In the genomic region with DNA sequence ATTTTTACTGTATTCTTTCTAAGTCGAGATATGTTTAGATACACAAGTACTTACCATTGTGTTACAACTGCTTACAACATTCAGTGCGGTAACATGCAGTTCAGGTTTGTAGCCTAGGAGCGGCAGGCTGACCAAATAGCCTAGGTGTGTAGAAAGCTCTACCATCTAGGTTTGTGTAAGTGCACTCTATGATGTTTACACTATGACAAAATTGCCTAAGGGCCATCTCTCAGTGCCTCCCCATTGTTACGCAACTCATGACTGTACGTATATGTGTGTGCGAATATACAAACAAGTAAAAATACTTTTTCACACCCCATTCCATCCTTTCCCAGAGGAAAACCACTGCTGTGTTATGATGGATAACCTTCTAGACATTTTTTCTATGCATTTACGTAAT, we compare ENCODE assay signal across 1 cellular context.
TF ChIP-seq lines count a peak whose summit lies in the region.

No MANE protein-coding gene starts in this region.

TF ChIP-seq in HepG2, 621 proteins besides CTCF, POLR2A, EP300 and RAD21 (continued from another document and continues in another):
- TF ChIP-seq, protein P1, sequence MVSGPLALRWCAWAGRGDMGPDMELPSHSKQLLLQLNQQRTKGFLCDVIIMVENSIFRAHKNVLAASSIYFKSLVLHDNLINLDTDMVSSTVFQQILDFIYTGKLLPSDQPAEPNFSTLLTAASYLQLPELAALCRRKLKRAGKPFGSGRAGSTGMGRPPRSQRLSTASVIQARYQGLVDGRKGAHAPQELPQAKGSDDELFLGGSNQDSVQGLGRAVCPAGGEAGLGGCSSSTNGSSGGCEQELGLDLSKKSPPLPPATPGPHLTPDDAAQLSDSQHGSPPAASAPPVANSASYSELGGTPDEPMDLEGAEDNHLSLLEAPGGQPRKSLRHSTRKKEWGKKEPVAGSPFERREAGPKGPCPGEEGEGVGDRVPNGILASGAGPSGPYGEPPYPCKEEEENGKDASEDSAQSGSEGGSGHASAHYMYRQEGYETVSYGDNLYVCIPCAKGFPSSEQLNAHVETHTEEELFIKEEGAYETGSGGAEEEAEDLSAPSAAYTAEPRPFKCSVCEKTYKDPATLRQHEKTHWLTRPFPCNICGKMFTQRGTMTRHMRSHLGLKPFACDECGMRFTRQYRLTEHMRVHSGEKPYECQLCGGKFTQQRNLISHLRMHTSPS (CRISPR knock-in tag; IDR thresholded peaks at IDR 0.05; ENCODE audit: low read depth): no peak
- TF ChIP-seq RCOR2 (CRISPR knock-in tag; IDR thresholded peaks at IDR 0.05) (no peak), ZNF773 (CRISPR knock-in tag; IDR thresholded peaks at IDR 0.05; ENCODE audit: borderline replicate concordance) (no peak), DPF2 (CRISPR knock-in tag; IDR thresholded peaks at IDR 0.05; ENCODE audit: borderline replicate concordance, low read depth) (no peak), FOXM1 (CRISPR knock-in tag; IDR thresholded peaks at IDR 0.05) (no peak), ZFY (CRISPR knock-in tag; IDR thresholded peaks at IDR 0.05) (no peak), U2AF2 (IDR thresholded peaks at IDR 0.05; ENCODE audit: low read depth, low read length) (no peak), HMG20B (CRISPR knock-in tag; conservative IDR thresholded peaks at IDR 0.05) (no peak), HDAC6 (IDR thresholded peaks at IDR 0.05; ENCODE audit: low read depth, low read length) (no peak), ZNF317 (CRISPR knock-in tag; IDR thresholded peaks at IDR 0.05) (no peak), JUNB (CRISPR knock-in tag; IDR thresholded peaks at IDR 0.05; ENCODE audit: borderline replicate concordance) (no peak), RFXANK (CRISPR knock-in tag; IDR thresholded peaks at IDR 0.05) (no peak), YEATS4 (CRISPR knock-in tag; IDR thresholded peaks at IDR 0.05; ENCODE audit: borderline replicate concordance) (no peak), PRPF4 (IDR thresholded peaks at IDR 0.05; ENCODE audit: low read depth, low read length, poor library complexity, severe bottlenecking) (no peak), ZNF790 (CRISPR knock-in tag; IDR thresholded peaks at IDR 0.05; ENCODE audit: borderline replicate concordance) (no peak), ZKSCAN5 (CRISPR knock-in tag; IDR thresholded peaks at IDR 0.05) (no peak), SMARCE1 (IDR thresholded peaks at IDR 0.05; ENCODE audit: borderline replicate concordance) (no peak), PHB2 (IDR thresholded peaks at IDR 0.05; ENCODE audit: partially characterized antibody) (no peak), SATB2 (CRISPR knock-in tag; IDR thresholded peaks at IDR 0.05) (no peak), ZNF841 (CRISPR knock-in tag; IDR thresholded peaks at IDR 0.05; ENCODE audit: borderline replicate concordance) (no peak), ZNF761 (CRISPR knock-in tag; conservative IDR thresholded peaks at IDR 0.05) (no peak), ZNF34 (CRISPR knock-in tag; IDR thresholded peaks at IDR 0.05; ENCODE audit: borderline replicate concordance) (no peak), HMGA1 (CRISPR knock-in tag; conservative IDR thresholded peaks at IDR 0.05) (no peak), AKAP8 (CRISPR knock-in tag; IDR thresholded peaks at IDR 0.05) (no peak), HNF4G (IDR thresholded peaks at IDR 0.05; ENCODE audit: borderline replicate concordance, low read depth, low read length) (no peak), HNF4G (CRISPR knock-in tag; IDR thresholded peaks at IDR 0.05; ENCODE audit: borderline replicate concordance, low read depth) (no peak), KDM2A (CRISPR knock-in tag; IDR thresholded peaks at IDR 0.05; ENCODE audit: borderline replicate concordance, low read depth) (no peak), PHF21A (CRISPR knock-in tag; IDR thresholded peaks at IDR 0.05) (peak; percentile 71), NR2F1 (CRISPR knock-in tag; IDR thresholded peaks at IDR 0.05) (no peak), RARG (CRISPR knock-in tag; IDR thresholded peaks at IDR 0.05; ENCODE audit: low read depth) (no peak), CBX5 (CRISPR knock-in tag; IDR thresholded peaks at IDR 0.05; ENCODE audit: borderline replicate concordance) (peak; percentile 37; the same call in 1 of the 2 replicates), PCBP1 (IDR thresholded peaks at IDR 0.05; ENCODE audit: borderline replicate concordance, low read depth, low read length) (no peak), MXI1 (IDR thresholded peaks at IDR 0.05; ENCODE audit: borderline replicate concordance, low read depth, low read length) (no peak), TBL1XR1 (IDR thresholded peaks at IDR 0.05; ENCODE audit: borderline replicate concordance, low read length, partially characterized antibody) (peak; percentile 52), TBX2 (CRISPR knock-in tag; IDR thresholded peaks at IDR 0.05; ENCODE audit: borderline replicate concordance) (no peak), FOXC1 (CRISPR knock-in tag; IDR thresholded peaks at IDR 0.05; ENCODE audit: borderline replicate concordance) (no peak), ZNF883 (CRISPR knock-in tag; IDR thresholded peaks at IDR 0.05; ENCODE audit: not compliant biosample characterization) (no peak), ZNF558 (CRISPR knock-in tag; IDR thresholded peaks at IDR 0.05; ENCODE audit: borderline replicate concordance) (no peak)
- TF ChIP-seq, protein P2, sequence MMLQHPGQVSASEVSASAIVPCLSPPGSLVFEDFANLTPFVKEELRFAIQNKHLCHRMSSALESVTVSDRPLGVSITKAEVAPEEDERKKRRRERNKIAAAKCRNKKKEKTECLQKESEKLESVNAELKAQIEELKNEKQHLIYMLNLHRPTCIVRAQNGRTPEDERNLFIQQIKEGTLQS (CRISPR knock-in tag; IDR thresholded peaks at IDR 0.05): no peak
- TF ChIP-seq, protein P3, sequence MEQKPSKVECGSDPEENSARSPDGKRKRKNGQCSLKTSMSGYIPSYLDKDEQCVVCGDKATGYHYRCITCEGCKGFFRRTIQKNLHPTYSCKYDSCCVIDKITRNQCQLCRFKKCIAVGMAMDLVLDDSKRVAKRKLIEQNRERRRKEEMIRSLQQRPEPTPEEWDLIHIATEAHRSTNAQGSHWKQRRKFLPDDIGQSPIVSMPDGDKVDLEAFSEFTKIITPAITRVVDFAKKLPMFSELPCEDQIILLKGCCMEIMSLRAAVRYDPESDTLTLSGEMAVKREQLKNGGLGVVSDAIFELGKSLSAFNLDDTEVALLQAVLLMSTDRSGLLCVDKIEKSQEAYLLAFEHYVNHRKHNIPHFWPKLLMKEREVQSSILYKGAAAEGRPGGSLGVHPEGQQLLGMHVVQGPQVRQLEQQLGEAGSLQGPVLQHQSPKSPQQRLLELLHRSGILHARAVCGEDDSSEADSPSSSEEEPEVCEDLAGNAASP (CRISPR knock-in tag; IDR thresholded peaks at IDR 0.05; ENCODE audit: borderline replicate concordance): 0 out of 2 replicates have a peak, but pooled peaks have one; percentile 15
- TF ChIP-seq, protein P4, sequence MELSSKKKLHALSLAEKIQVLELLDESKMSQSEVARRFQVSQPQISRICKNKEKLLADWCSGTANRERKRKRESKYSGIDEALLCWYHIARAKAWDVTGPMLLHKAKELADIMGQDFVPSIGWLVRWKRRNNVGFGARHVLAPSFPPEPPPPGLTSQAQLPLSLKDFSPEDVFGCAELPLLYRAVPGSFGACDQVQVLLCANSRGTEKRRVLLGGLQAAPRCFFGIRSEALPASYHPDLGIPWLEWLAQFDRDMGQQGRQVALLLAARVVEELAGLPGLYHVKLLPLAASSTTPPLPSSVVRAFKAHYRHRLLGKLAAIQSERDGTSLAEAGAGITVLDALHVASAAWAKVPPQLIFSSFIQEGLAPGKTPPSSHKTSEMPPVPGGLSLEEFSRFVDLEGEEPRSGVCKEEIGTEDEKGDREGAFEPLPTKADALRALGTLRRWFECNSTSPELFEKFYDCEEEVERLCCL (CRISPR knock-in tag; IDR thresholded peaks at IDR 0.05; ENCODE audit: borderline replicate concordance): no peak
- TF ChIP-seq, protein P5, sequence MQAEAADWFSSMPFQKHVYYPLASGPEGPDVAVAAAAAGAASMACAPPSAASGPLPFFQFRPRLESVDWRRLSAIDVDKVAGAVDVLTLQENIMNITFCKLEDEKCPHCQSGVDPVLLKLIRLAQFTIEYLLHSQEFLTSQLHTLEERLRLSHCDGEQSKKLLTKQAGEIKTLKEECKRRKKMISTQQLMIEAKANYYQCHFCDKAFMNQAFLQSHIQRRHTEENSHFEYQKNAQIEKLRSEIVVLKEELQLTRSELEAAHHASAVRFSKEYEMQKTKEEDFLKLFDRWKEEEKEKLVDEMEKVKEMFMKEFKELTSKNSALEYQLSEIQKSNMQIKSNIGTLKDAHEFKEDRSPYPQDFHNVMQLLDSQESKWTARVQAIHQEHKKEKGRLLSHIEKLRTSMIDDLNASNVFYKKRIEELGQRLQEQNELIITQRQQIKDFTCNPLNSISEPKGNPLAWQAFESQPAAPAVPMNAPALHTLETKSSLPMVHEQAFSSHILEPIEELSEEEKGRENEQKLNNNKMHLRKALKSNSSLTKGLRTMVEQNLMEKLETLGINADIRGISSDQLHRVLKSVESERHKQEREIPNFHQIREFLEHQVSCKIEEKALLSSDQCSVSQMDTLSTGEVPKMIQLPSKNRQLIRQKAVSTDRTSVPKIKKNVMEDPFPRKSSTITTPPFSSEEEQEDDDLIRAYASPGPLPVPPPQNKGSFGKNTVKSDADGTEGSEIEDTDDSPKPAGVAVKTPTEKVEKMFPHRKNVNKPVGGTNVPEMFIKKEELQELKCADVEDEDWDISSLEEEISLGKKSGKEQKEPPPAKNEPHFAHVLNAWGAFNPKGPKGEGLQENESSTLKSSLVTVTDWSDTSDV (CRISPR knock-in tag; IDR thresholded peaks at IDR 0.05): no peak
- TF ChIP-seq, protein P6, sequence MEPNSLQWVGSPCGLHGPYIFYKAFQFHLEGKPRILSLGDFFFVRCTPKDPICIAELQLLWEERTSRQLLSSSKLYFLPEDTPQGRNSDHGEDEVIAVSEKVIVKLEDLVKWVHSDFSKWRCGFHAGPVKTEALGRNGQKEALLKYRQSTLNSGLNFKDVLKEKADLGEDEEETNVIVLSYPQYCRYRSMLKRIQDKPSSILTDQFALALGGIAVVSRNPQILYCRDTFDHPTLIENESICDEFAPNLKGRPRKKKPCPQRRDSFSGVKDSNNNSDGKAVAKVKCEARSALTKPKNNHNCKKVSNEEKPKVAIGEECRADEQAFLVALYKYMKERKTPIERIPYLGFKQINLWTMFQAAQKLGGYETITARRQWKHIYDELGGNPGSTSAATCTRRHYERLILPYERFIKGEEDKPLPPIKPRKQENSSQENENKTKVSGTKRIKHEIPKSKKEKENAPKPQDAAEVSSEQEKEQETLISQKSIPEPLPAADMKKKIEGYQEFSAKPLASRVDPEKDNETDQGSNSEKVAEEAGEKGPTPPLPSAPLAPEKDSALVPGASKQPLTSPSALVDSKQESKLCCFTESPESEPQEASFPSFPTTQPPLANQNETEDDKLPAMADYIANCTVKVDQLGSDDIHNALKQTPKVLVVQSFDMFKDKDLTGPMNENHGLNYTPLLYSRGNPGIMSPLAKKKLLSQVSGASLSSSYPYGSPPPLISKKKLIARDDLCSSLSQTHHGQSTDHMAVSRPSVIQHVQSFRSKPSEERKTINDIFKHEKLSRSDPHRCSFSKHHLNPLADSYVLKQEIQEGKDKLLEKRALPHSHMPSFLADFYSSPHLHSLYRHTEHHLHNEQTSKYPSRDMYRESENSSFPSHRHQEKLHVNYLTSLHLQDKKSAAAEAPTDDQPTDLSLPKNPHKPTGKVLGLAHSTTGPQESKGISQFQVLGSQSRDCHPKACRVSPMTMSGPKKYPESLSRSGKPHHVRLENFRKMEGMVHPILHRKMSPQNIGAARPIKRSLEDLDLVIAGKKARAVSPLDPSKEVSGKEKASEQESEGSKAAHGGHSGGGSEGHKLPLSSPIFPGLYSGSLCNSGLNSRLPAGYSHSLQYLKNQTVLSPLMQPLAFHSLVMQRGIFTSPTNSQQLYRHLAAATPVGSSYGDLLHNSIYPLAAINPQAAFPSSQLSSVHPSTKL (CRISPR knock-in tag; IDR thresholded peaks at IDR 0.05): peak; percentile 85
- TF ChIP-seq, protein P7, sequence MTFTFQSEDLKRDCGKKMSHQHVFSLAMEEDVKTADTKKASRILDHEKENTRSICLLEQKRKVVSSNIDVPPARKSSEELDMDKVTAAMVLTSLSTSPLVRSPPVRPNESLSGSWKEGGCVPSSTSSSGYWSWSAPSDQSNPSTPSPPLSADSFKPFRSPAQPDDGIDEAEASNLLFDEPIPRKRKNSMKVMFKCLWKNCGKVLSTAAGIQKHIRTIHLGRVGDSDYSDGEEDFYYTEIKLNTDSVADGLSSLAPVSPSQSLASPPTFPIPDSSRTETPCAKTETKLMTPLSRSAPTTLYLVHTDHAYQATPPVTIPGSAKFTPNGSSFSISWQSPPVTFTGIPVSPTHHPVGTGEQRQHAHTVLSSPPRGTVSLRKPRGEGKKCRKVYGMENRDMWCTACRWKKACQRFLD (CRISPR knock-in tag; IDR thresholded peaks at IDR 0.05; ENCODE audit: borderline replicate concordance): no peak
- TF ChIP-seq, protein P8, sequence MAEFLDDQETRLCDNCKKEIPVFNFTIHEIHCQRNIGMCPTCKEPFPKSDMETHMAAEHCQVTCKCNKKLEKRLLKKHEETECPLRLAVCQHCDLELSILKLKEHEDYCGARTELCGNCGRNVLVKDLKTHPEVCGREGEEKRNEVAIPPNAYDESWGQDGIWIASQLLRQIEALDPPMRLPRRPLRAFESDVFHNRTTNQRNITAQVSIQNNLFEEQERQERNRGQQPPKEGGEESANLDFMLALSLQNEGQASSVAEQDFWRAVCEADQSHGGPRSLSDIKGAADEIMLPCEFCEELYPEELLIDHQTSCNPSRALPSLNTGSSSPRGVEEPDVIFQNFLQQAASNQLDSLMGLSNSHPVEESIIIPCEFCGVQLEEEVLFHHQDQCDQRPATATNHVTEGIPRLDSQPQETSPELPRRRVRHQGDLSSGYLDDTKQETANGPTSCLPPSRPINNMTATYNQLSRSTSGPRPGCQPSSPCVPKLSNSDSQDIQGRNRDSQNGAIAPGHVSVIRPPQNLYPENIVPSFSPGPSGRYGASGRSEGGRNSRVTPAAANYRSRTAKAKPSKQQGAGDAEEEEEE (CRISPR knock-in tag; IDR thresholded peaks at IDR 0.05; ENCODE audit: borderline replicate concordance): no peak
